ENCODE assay signal across 1 cellular context in the genomic region with DNA sequence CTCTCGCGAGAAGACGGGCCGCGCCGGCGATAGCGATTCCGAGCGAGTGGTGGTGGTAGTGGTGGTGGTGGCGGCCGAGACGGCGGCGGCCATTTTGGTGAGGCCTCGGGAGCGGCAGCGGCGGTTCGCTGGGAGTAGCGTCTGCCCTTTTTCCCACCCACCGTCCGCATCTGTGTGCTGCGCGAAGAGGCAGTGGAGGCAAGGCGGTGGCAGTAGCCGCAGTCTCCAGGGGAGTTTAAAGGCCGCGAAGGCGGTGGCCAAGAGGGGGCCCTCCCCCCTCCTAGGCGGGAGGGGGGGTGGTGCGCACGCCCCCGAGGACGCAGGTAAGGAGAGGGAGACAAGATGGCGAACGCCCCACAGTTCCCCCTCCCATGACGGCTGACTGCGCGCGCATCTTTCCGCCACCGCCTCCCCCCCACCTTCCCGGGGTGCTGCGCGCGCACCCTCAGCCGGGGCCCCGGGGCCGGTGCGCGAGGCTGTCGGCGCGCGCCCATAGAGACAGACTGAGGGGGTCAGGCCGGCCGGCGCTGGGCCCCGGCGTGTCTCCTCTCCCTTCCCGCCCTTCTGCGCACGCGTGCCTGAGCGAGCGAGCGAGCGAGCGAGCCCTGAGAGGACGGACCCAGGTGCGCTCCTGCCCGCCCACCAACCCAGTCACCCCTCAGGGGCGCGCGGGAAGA.
TF ChIP-seq lines count a peak whose summit lies in the region.

No MANE protein-coding gene starts in this region.

TF ChIP-seq in GM12878, 131 proteins besides CTCF, POLR2A, EP300 and RAD21 (continued from another document and continues in another):
- TF ChIP-seq, protein P1, sequence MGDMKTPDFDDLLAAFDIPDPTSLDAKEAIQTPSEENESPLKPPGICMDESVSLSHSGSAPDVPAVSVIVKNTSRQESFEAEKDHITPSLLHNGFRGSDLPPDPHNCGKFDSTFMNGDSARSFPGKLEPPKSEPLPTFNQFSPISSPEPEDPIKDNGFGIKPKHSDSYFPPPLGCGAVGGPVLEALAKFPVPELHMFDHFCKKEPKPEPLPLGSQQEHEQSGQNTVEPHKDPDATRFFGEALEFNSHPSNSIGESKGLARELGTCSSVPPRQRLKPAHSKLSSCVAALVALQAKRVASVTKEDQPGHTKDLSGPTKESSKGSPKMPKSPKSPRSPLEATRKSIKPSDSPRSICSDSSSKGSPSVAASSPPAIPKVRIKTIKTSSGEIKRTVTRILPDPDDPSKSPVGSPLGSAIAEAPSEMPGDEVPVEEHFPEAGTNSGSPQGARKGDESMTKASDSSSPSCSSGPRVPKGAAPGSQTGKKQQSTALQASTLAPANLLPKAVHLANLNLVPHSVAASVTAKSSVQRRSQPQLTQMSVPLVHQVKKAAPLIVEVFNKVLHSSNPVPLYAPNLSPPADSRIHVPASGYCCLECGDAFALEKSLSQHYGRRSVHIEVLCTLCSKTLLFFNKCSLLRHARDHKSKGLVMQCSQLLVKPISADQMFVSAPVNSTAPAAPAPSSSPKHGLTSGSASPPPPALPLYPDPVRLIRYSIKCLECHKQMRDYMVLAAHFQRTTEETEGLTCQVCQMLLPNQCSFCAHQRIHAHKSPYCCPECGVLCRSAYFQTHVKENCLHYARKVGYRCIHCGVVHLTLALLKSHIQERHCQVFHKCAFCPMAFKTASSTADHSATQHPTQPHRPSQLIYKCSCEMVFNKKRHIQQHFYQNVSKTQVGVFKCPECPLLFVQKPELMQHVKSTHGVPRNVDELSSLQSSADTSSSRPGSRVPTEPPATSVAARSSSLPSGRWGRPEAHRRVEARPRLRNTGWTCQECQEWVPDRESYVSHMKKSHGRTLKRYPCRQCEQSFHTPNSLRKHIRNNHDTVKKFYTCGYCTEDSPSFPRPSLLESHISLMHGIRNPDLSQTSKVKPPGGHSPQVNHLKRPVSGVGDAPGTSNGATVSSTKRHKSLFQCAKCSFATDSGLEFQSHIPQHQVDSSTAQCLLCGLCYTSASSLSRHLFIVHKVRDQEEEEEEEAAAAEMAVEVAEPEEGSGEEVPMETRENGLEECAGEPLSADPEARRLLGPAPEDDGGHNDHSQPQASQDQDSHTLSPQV (IDR thresholded peaks at IDR 0.05): 0 out of 2 replicates have a peak, but pooled peaks have one; percentile 17
- TF ChIP-seq RUNX3 (IDR thresholded peaks at IDR 0.05; ENCODE audit: low read length) (peak; percentile 76), JUNB (IDR thresholded peaks at IDR 0.05) (no peak), SP1 (IDR thresholded peaks at IDR 0.05; ENCODE audit: low read depth, low read length) (no peak), TBL1XR1 (IDR thresholded peaks at IDR 0.05; ENCODE audit: low read depth, low read length) (no peak; the same call in 1 of the 2 replicates), JUND (IDR thresholded peaks at IDR 0.05; ENCODE audit: low read depth, low read length) (no peak), HDAC2 (IDR thresholded peaks at IDR 0.05) (no peak), TCF12 (IDR thresholded peaks at IDR 0.05; ENCODE audit: low read depth, low read length) (peak; percentile 41; the same call in 1 of the 2 replicates), PML (IDR thresholded peaks at IDR 0.05; ENCODE audit: low read length) (peak; percentile 88; the same call in 1 of the 2 replicates), ZNF274 (IDR thresholded peaks at IDR 0.05; ENCODE audit: insufficient read depth, insufficient read length) (no peak), BHLHE40 (IDR thresholded peaks at IDR 0.05; ENCODE audit: borderline replicate concordance in 1 of 2, low read depth in 2 of 2, low read length in 1 of 2) (no peak), GABPA (IDR thresholded peaks at IDR 0.05; ENCODE audit: low read depth) (no peak), YBX1 (IDR thresholded peaks at IDR 0.05) (no peak), SIX5 (IDR thresholded peaks at IDR 0.05; ENCODE audit: low read depth, low read length, severe bottlenecking) (no peak), BACH1 (IDR thresholded peaks at IDR 0.05; ENCODE audit: borderline replicate concordance) (peak; percentile 75), LARP7 (IDR thresholded peaks at IDR 0.05) (peak; percentile 87), NBN (IDR thresholded peaks at IDR 0.05) (peak; percentile 99), STAT1 (conservative IDR thresholded peaks at IDR 0.05) (peak; percentile 96)
- TF ChIP-seq, protein P2, sequence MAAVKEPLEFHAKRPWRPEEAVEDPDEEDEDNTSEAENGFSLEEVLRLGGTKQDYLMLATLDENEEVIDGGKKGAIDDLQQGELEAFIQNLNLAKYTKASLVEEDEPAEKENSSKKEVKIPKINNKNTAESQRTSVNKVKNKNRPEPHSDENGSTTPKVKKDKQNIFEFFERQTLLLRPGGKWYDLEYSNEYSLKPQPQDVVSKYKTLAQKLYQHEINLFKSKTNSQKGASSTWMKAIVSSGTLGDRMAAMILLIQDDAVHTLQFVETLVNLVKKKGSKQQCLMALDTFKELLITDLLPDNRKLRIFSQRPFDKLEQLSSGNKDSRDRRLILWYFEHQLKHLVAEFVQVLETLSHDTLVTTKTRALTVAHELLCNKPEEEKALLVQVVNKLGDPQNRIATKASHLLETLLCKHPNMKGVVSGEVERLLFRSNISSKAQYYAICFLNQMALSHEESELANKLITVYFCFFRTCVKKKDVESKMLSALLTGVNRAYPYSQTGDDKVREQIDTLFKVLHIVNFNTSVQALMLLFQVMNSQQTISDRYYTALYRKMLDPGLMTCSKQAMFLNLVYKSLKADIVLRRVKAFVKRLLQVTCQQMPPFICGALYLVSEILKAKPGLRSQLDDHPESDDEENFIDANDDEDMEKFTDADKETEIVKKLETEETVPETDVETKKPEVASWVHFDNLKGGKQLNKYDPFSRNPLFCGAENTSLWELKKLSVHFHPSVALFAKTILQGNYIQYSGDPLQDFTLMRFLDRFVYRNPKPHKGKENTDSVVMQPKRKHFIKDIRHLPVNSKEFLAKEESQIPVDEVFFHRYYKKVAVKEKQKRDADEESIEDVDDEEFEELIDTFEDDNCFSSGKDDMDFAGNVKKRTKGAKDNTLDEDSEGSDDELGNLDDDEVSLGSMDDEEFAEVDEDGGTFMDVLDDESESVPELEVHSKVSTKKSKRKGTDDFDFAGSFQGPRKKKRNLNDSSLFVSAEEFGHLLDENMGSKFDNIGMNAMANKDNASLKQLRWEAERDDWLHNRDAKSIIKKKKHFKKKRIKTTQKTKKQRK (IDR thresholded peaks at IDR 0.05; ENCODE audit: low read depth, low read length): no peak
- TF ChIP-seq, protein P3, sequence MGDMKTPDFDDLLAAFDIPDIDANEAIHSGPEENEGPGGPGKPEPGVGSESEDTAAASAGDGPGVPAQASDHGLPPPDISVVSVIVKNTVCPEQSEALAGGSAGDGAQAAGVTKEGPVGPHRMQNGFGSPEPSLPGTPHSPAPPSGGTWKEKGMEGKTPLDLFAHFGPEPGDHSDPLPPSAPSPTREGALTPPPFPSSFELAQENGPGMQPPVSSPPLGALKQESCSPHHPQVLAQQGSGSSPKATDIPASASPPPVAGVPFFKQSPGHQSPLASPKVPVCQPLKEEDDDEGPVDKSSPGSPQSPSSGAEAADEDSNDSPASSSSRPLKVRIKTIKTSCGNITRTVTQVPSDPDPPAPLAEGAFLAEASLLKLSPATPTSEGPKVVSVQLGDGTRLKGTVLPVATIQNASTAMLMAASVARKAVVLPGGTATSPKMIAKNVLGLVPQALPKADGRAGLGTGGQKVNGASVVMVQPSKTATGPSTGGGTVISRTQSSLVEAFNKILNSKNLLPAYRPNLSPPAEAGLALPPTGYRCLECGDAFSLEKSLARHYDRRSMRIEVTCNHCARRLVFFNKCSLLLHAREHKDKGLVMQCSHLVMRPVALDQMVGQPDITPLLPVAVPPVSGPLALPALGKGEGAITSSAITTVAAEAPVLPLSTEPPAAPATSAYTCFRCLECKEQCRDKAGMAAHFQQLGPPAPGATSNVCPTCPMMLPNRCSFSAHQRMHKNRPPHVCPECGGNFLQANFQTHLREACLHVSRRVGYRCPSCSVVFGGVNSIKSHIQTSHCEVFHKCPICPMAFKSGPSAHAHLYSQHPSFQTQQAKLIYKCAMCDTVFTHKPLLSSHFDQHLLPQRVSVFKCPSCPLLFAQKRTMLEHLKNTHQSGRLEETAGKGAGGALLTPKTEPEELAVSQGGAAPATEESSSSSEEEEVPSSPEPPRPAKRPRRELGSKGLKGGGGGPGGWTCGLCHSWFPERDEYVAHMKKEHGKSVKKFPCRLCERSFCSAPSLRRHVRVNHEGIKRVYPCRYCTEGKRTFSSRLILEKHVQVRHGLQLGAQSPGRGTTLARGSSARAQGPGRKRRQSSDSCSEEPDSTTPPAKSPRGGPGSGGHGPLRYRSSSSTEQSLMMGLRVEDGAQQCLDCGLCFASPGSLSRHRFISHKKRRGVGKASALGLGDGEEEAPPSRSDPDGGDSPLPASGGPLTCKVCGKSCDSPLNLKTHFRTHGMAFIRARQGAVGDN (IDR thresholded peaks at IDR 0.05): peak; percentile 21; the same call in 1 of the 2 replicates
- TF ChIP-seq, protein P4, sequence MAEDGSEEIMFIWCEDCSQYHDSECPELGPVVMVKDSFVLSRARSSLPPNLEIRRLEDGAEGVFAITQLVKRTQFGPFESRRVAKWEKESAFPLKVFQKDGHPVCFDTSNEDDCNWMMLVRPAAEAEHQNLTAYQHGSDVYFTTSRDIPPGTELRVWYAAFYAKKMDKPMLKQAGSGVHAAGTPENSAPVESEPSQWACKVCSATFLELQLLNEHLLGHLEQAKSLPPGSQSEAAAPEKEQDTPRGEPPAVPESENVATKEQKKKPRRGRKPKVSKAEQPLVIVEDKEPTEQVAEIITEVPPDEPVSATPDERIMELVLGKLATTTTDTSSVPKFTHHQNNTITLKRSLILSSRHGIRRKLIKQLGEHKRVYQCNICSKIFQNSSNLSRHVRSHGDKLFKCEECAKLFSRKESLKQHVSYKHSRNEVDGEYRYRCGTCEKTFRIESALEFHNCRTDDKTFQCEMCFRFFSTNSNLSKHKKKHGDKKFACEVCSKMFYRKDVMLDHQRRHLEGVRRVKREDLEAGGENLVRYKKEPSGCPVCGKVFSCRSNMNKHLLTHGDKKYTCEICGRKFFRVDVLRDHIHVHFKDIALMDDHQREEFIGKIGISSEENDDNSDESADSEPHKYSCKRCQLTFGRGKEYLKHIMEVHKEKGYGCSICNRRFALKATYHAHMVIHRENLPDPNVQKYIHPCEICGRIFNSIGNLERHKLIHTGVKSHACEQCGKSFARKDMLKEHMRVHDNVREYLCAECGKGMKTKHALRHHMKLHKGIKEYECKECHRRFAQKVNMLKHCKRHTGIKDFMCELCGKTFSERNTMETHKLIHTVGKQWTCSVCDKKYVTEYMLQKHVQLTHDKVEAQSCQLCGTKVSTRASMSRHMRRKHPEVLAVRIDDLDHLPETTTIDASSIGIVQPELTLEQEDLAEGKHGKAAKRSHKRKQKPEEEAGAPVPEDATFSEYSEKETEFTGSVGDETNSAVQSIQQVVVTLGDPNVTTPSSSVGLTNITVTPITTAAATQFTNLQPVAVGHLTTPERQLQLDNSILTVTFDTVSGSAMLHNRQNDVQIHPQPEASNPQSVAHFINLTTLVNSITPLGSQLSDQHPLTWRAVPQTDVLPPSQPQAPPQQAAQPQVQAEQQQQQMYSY (CRISPR knock-in tag; IDR thresholded peaks at IDR 0.05): no peak
- TF ChIP-seq, protein P5, sequence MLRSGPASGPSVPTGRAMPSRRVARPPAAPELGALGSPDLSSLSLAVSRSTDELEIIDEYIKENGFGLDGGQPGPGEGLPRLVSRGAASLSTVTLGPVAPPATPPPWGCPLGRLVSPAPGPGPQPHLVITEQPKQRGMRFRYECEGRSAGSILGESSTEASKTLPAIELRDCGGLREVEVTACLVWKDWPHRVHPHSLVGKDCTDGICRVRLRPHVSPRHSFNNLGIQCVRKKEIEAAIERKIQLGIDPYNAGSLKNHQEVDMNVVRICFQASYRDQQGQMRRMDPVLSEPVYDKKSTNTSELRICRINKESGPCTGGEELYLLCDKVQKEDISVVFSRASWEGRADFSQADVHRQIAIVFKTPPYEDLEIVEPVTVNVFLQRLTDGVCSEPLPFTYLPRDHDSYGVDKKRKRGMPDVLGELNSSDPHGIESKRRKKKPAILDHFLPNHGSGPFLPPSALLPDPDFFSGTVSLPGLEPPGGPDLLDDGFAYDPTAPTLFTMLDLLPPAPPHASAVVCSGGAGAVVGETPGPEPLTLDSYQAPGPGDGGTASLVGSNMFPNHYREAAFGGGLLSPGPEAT (IDR thresholded peaks at IDR 0.05; ENCODE audit: low read depth): peak; percentile 93
- TF ChIP-seq, protein P6, sequence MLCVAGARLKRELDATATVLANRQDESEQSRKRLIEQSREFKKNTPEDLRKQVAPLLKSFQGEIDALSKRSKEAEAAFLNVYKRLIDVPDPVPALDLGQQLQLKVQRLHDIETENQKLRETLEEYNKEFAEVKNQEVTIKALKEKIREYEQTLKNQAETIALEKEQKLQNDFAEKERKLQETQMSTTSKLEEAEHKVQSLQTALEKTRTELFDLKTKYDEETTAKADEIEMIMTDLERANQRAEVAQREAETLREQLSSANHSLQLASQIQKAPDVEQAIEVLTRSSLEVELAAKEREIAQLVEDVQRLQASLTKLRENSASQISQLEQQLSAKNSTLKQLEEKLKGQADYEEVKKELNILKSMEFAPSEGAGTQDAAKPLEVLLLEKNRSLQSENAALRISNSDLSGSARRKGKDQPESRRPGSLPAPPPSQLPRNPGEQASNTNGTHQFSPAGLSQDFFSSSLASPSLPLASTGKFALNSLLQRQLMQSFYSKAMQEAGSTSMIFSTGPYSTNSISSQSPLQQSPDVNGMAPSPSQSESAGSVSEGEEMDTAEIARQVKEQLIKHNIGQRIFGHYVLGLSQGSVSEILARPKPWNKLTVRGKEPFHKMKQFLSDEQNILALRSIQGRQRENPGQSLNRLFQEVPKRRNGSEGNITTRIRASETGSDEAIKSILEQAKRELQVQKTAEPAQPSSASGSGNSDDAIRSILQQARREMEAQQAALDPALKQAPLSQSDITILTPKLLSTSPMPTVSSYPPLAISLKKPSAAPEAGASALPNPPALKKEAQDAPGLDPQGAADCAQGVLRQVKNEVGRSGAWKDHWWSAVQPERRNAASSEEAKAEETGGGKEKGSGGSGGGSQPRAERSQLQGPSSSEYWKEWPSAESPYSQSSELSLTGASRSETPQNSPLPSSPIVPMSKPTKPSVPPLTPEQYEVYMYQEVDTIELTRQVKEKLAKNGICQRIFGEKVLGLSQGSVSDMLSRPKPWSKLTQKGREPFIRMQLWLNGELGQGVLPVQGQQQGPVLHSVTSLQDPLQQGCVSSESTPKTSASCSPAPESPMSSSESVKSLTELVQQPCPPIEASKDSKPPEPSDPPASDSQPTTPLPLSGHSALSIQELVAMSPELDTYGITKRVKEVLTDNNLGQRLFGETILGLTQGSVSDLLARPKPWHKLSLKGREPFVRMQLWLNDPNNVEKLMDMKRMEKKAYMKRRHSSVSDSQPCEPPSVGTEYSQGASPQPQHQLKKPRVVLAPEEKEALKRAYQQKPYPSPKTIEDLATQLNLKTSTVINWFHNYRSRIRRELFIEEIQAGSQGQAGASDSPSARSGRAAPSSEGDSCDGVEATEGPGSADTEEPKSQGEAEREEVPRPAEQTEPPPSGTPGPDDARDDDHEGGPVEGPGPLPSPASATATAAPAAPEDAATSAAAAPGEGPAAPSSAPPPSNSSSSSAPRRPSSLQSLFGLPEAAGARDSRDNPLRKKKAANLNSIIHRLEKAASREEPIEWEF (IDR thresholded peaks at IDR 0.05; ENCODE audit: insufficient replicate concordance, low read depth, low read length): peak; percentile 33
- TF ChIP-seq, protein P7, sequence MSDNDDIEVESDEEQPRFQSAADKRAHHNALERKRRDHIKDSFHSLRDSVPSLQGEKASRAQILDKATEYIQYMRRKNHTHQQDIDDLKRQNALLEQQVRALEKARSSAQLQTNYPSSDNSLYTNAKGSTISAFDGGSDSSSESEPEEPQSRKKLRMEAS (IDR thresholded peaks at IDR 0.05; ENCODE audit: low read depth, low read length): peak; percentile 77
- TF ChIP-seq, protein P8, sequence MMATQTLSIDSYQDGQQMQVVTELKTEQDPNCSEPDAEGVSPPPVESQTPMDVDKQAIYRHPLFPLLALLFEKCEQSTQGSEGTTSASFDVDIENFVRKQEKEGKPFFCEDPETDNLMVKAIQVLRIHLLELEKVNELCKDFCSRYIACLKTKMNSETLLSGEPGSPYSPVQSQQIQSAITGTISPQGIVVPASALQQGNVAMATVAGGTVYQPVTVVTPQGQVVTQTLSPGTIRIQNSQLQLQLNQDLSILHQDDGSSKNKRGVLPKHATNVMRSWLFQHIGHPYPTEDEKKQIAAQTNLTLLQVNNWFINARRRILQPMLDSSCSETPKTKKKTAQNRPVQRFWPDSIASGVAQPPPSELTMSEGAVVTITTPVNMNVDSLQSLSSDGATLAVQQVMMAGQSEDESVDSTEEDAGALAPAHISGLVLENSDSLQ (IDR thresholded peaks at IDR 0.05): peak; percentile 65
